Comparison of ENCODE assay signal across 19 cellular contexts in the genomic region with DNA sequence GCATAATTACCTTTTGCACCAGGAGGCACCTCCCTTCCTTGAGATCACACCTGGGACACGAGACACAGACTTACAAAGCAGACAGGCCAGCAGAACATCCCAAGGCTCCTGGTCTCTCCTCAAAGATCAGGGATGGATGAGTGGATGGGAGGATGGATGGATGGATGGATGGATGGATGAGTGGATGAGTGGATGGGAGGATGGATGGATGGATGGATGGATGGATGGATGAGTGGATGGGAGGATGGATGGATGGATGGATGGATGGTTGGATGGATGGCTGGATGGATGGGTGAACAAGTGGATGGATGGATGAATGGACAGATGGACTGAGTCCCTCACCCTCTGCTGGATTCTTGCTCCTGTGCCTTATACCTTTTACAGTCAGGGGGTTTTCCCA.
DNase-seq lines count a peak whose midpoint lies in the region; ATAC-seq and TF ChIP-seq lines count a peak whose summit lies in the region.
"Had no signal": no experiment of that assay in that cellular context is flagged by ENCODE, and none has a peak within 500 bp of the region (broad histone marks: within the 10 kb centered on the region; RNA-seq: fewer than 3 reads in every experiment).

No MANE protein-coding gene starts in this region.

- H3K36me3 Mint-ChIP-seq in activated CD4-positive, alpha-beta T cell treated with anti-CD3 and anti-CD28 coated beads, Interleukin-2, amount 10 ng/mL, durations not matched to agents 24 days and 14 days (ENCODE audit: low read depth) = no peaks in the 10 kb centered on the region
- no peaks in the 10 kb centered on the region for H3K36me3 Mint-ChIP-seq in activated CD4-positive, alpha-beta T cell treated with anti-CD3 and anti-CD28 coated beads for 36 hours (ENCODE audit: low read depth)
- H3K36me3 Mint-ChIP-seq in progenitor cell of endocrine pancreas (ENCODE audit: insufficient read depth) = no peaks in the 10 kb centered on the region
- H3K36me3 Mint-ChIP-seq: CD4-positive, CD25-positive, alpha-beta regulatory T cell; CD8-positive, alpha-beta T cell had no signal

- no peaks in the 10 kb centered on the region for H3K9me3 Mint-ChIP-seq in activated CD4-positive, alpha-beta T cell treated with anti-CD3 and anti-CD28 coated beads, Interleukin-2, amount 10 ng/mL, durations not matched to agents 24 days and 14 days
- no peaks in the 10 kb centered on the region for H3K9me3 Mint-ChIP-seq in activated CD4-positive, alpha-beta T cell treated with anti-CD3 and anti-CD28 coated beads for 36 hours (ENCODE audit: low read depth)
- H3K9me3 Mint-ChIP-seq in progenitor cell of endocrine pancreas (ENCODE audit: low read depth) = no peaks in the 10 kb centered on the region
- H3K9me3 Mint-ChIP-seq: CD8-positive, alpha-beta T cell; GM23338; HFFc6 had no signal

- peaks cover 24% of the 10 kb centered on the region for H3K4me1 Mint-ChIP-seq in activated CD4-positive, alpha-beta T cell treated with anti-CD3 and anti-CD28 coated beads, Interleukin-2, amount 10 ng/mL, durations not matched to agents 24 days and 14 days
- peaks cover 25% of the 10 kb centered on the region for H3K4me1 Mint-ChIP-seq in activated CD4-positive, alpha-beta T cell treated with anti-CD3 and anti-CD28 coated beads for 36 hours
- H3K4me1 Mint-ChIP-seq in progenitor cell of endocrine pancreas (ENCODE audit: low read depth) = peaks cover 24% of the 10 kb centered on the region

- peak overlapping the region; percentile 70 for H3K27ac ChIP-seq in VCaP

- intact Hi-C loops in activated CD4-positive, alpha-beta T cell treated with anti-CD3 and anti-CD28 coated beads, Interleukin-2, amount 10 ng/mL, durations not matched to agents 24 days and 14 days (cut with micrococcal nuclease) = loop anchor here (5.0 to 10.0 kb wide), 6 partner anchors 39 to 439 kb away; no protein-coding TSS in a partner anchor
- intact Hi-C loops in activated CD4-positive, alpha-beta T cell treated with anti-CD3 and anti-CD28 coated beads for 36 hours (cut with DNase I, micrococcal nuclease) = loop anchor here (5.0 to 10.0 kb wide), 5 partner anchors 39 to 551 kb away; no protein-coding TSS in a partner anchor

- TF ChIP-seq CTCF in VCaP (conservative IDR thresholded peaks at IDR 0.05) = no peak
- no peak for TF ChIP-seq CTCF in progenitor cell of endocrine pancreas (IDR thresholded peaks at IDR 0.05; ENCODE audit: unreplicated experiment)

- POLR2A ChIA-PET in activated CD4-positive, alpha-beta T cell treated with anti-CD3 and anti-CD28 coated beads for 36 hours (lab: Charles Lee) = no interaction called here

- H3K27me3 Mint-ChIP-seq in activated CD4-positive, alpha-beta T cell treated with anti-CD3 and anti-CD28 coated beads, Interleukin-2, amount 10 ng/mL, durations not matched to agents 24 days and 14 days = no peaks in the 10 kb centered on the region
- H3K27me3 Mint-ChIP-seq in activated CD4-positive, alpha-beta T cell treated with anti-CD3 and anti-CD28 coated beads for 36 hours = no peaks in the 10 kb centered on the region
- H3K27me3 Mint-ChIP-seq in progenitor cell of endocrine pancreas = peaks cover under 1% of the 10 kb centered on the region

- peak overlapping the region; percentile 28 for H3K27ac Mint-ChIP-seq in activated CD4-positive, alpha-beta T cell treated with anti-CD3 and anti-CD28 coated beads, Interleukin-2, amount 10 ng/mL, durations not matched to agents 24 days and 14 days
- H3K27ac Mint-ChIP-seq in activated CD4-positive, alpha-beta T cell treated with anti-CD3 and anti-CD28 coated beads for 36 hours = no peak overlapping the region
- peak overlapping the region; percentile 63 for H3K27ac Mint-ChIP-seq in progenitor cell of endocrine pancreas
- H3K27ac Mint-ChIP-seq: CD8-positive, alpha-beta T cell; GM23338; H9; HFFc6 had no signal

- ATAC-seq in activated CD4-positive, alpha-beta T cell treated with anti-CD3 and anti-CD28 coated beads for 36 hours = no peak
- no peak for ATAC-seq in HG03039 (IDR thresholded peaks at IDR 0.05; ENCODE audit: unreplicated experiment)
- ATAC-seq: CD8-positive, alpha-beta T cell; GM12878; GM23338; HCT116 had no signal

- H3K4me3 Mint-ChIP-seq in activated CD4-positive, alpha-beta T cell treated with anti-CD3 and anti-CD28 coated beads, Interleukin-2, amount 10 ng/mL, durations not matched to agents 24 days and 14 days = no peak overlapping the region
- H3K4me3 Mint-ChIP-seq in activated CD4-positive, alpha-beta T cell treated with anti-CD3 and anti-CD28 coated beads for 36 hours = no peak overlapping the region
- no peak overlapping the region for H3K4me3 Mint-ChIP-seq in progenitor cell of endocrine pancreas (ENCODE audit: low read depth)
- H3K4me3 Mint-ChIP-seq: CD4-positive, CD25-positive, alpha-beta regulatory T cell; CD8-positive, alpha-beta T cell; GM23338; H9; HFFc6 had no signal

- no peak for DNase-seq in activated CD4-positive, alpha-beta T cell treated with anti-CD3 and anti-CD28 coated beads, Interleukin-2, amount 10 ng/mL, durations not matched to agents 24 days and 14 days
- DNase-seq in activated CD4-positive, alpha-beta T cell treated with anti-CD3 and anti-CD28 coated beads for 36 hours = no peak
- DNase-seq in progenitor cell of endocrine pancreas (ENCODE audit: low spot score, unreplicated experiment) = no peak
- no peak for DNase-seq in amygdala (lab: John Stamatoyannopoulos, UW)
- DNase-seq: 8988T; C1 segment of cervical spinal cord; Caco-2; CD4-positive, CD25-positive, alpha-beta regulatory T cell; CD8-positive, alpha-beta T cell; DMS153; EL; GDM1; H9; HFFc6 had no signal

- CTCF ChIA-PET in activated CD4-positive, alpha-beta T cell treated with anti-CD3 and anti-CD28 coated beads for 36 hours (lab: Charles Lee) = interaction anchor here (0.7 kb wide), 2 partner anchors 201 to 209 kb away, joined by 3 read pairs; no protein-coding TSS in a partner anchor
